ENCODE assay signal across 1 cellular context in the genomic region with DNA sequence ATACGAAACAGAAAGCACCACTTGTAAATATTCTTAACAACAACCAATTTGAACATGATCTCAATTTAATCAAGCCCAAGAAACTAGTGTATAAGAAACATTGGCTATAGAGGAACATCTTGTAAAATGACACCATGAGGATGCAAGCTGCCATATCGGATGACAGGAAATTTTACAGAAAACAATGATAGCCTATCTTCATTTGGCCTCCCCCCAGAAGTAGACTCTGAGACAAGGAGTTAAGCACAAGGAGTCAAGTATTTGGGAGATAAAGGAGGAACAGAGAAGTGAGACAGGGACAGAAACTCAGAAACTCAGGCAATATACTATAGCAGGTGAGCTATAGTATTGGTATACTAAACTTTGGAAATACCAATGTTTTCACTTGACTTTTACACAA.
TF ChIP-seq lines count a peak whose summit lies in the region.

No MANE protein-coding gene starts in this region.

TF ChIP-seq in K562, 482 proteins besides CTCF, POLR2A, EP300 and RAD21 (continued from another document):
- TF ChIP-seq SNIP1 (IDR thresholded peaks at IDR 0.05; ENCODE audit: low read depth) = no peak
- no peak for TF ChIP-seq RBM22 (IDR thresholded peaks at IDR 0.05; ENCODE audit: low read depth, low read length, poor library complexity, severe bottlenecking)
- no peak for TF ChIP-seq TGIF2 (CRISPR knock-in tag; IDR thresholded peaks at IDR 0.05)
- TF ChIP-seq, protein P1, sequence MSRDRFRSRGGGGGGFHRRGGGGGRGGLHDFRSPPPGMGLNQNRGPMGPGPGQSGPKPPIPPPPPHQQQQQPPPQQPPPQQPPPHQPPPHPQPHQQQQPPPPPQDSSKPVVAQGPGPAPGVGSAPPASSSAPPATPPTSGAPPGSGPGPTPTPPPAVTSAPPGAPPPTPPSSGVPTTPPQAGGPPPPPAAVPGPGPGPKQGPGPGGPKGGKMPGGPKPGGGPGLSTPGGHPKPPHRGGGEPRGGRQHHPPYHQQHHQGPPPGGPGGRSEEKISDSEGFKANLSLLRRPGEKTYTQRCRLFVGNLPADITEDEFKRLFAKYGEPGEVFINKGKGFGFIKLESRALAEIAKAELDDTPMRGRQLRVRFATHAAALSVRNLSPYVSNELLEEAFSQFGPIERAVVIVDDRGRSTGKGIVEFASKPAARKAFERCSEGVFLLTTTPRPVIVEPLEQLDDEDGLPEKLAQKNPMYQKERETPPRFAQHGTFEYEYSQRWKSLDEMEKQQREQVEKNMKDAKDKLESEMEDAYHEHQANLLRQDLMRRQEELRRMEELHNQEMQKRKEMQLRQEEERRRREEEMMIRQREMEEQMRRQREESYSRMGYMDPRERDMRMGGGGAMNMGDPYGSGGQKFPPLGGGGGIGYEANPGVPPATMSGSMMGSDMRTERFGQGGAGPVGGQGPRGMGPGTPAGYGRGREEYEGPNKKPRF (IDR thresholded peaks at IDR 0.05; ENCODE audit: low read depth, low read length) = no peak
- TF ChIP-seq PCBP2 (IDR thresholded peaks at IDR 0.05; ENCODE audit: low read depth, low read length, poor library complexity, severe bottlenecking) = no peak
- no peak for TF ChIP-seq NFXL1 (CRISPR knock-in tag; IDR thresholded peaks at IDR 0.05)
- no peak for TF ChIP-seq POLR2G (IDR thresholded peaks at IDR 0.05; ENCODE audit: low read depth, low read length)
- TF ChIP-seq ZNF77 (CRISPR knock-in tag; IDR thresholded peaks at IDR 0.05) = no peak
- TF ChIP-seq, protein P2, sequence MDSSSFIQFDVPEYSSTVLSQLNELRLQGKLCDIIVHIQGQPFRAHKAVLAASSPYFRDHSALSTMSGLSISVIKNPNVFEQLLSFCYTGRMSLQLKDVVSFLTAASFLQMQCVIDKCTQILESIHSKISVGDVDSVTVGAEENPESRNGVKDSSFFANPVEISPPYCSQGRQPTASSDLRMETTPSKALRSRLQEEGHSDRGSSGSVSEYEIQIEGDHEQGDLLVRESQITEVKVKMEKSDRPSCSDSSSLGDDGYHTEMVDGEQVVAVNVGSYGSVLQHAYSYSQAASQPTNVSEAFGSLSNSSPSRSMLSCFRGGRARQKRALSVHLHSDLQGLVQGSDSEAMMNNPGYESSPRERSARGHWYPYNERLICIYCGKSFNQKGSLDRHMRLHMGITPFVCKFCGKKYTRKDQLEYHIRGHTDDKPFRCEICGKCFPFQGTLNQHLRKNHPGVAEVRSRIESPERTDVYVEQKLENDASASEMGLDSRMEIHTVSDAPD (CRISPR knock-in tag; IDR thresholded peaks at IDR 0.05) = no peak
- TF ChIP-seq STAT5B (CRISPR knock-in tag; IDR thresholded peaks at IDR 0.05) = no peak
- no peak for TF ChIP-seq NR1H2 (CRISPR knock-in tag; IDR thresholded peaks at IDR 0.05)
- TF ChIP-seq, protein P3, sequence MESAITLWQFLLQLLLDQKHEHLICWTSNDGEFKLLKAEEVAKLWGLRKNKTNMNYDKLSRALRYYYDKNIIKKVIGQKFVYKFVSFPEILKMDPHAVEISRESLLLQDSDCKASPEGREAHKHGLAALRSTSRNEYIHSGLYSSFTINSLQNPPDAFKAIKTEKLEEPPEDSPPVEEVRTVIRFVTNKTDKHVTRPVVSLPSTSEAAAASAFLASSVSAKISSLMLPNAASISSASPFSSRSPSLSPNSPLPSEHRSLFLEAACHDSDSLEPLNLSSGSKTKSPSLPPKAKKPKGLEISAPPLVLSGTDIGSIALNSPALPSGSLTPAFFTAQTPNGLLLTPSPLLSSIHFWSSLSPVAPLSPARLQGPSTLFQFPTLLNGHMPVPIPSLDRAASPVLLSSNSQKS (CRISPR knock-in tag; IDR thresholded peaks at IDR 0.05) = no peak
- no peak for TF ChIP-seq ZC3H11A (IDR thresholded peaks at IDR 0.05; ENCODE audit: low read depth, low read length)
- TF ChIP-seq IRF1 (CRISPR knock-in tag; IDR thresholded peaks at IDR 0.05; ENCODE audit: borderline replicate concordance) = no peak
- peak; percentile 24 for TF ChIP-seq CCNT2 (IDR thresholded peaks at IDR 0.05; ENCODE audit: borderline replicate concordance, extremely low read depth, insufficient read length, low read depth, low read length)
- TF ChIP-seq TEAD4 (IDR thresholded peaks at IDR 0.05; ENCODE audit: low read length) = peak; percentile 91
- TF ChIP-seq TEAD4 (CRISPR knock-in tag; IDR thresholded peaks at IDR 0.05; ENCODE audit: borderline replicate concordance) = no peak
- no peak for TF ChIP-seq SMC3 (conservative IDR thresholded peaks at IDR 0.05; ENCODE audit: insufficient read depth, low read depth, low read length)
- TF ChIP-seq PREB (CRISPR knock-in tag; IDR thresholded peaks at IDR 0.05) = no peak
- no peak for TF ChIP-seq STAG1 (CRISPR knock-in tag; IDR thresholded peaks at IDR 0.05; ENCODE audit: borderline replicate concordance)
- no peak for TF ChIP-seq RBM17 (IDR thresholded peaks at IDR 0.05; ENCODE audit: borderline replicate concordance, low read depth, low read length)
- TF ChIP-seq KDM1A (IDR thresholded peaks at IDR 0.05) = peak; percentile 37 to 64; a peak in 2 of 4 replicates
- TF ChIP-seq NR3C1 (CRISPR knock-in tag; IDR thresholded peaks at IDR 0.05) = no peak
- TF ChIP-seq MLX (CRISPR knock-in tag; conservative IDR thresholded peaks at IDR 0.05) = no peak
- no peak for TF ChIP-seq DMBX1 (CRISPR knock-in tag; IDR thresholded peaks at IDR 0.05; ENCODE audit: borderline replicate concordance)
- no peak for TF ChIP-seq KDM2B (CRISPR knock-in tag; IDR thresholded peaks at IDR 0.05)
- TF ChIP-seq YBX1 (IDR thresholded peaks at IDR 0.05) = no peak
TF ChIP-seq in K562: peak in this region for 53.
